ENCODE assay signal across 22 cellular contexts in the genomic region with DNA sequence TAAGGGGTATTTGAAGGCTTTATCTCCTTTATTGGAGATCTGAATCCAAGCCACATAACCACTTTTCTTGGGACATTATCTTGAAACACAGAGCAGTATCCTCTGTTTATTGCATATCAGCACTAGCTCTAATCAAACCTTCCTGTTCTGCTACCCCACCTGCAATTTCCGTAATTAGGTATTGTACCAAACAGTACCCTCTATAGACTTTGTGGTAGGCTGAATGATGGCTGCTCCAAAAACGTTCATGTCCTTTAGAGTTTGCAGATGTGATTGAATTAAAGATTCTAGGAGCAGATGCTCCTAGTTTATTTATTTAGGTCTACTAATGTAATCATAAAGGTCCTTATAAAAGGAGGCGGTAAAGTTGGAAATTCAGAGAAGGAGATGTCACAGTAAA.
A peak's percentile ranks its signal among the peaks of the same experiment; 100 is the strongest.
DNase-seq lines count a peak whose midpoint lies in the region; ATAC-seq and TF ChIP-seq lines count a peak whose summit lies in the region.
"Had no signal": no experiment of that assay in that cellular context is flagged by ENCODE, and none has a peak within 500 bp of the region (broad histone marks: within the 10 kb centered on the region; RNA-seq: fewer than 3 reads in every experiment).

No MANE protein-coding gene starts in this region.

- TF ChIP-seq CTCF in LNCaP clone FGC (IDR thresholded peaks at IDR 0.05; ENCODE audit: control insufficient read depth, extremely low read depth, insufficient read depth) (no peak), OCI-LY1 (IDR thresholded peaks at IDR 0.05; ENCODE audit: low read length) (no peak), VCaP (conservative IDR thresholded peaks at IDR 0.05) (no peak)

- H3K9me2 ChIP-seq in OCI-LY1 (ENCODE audit: low read depth, low read length) = no peaks in the 10 kb centered on the region

- no peak overlapping the region for H3K9ac ChIP-seq in OCI-LY1 (ENCODE audit: low read length)
- H3K9ac ChIP-seq: BLaER1 had no signal

- ATAC-seq in GM21825 (IDR thresholded peaks at IDR 0.05; ENCODE audit: unreplicated experiment) = no peak
- ATAC-seq: GM12878 had no signal

- no peaks in the 10 kb centered on the region for H3K79me2 ChIP-seq in OCI-LY1 (ENCODE audit: insufficient read depth, low read length)

- H2AFZ ChIP-seq in OCI-LY1 (ENCODE audit: low read length) = peak overlapping the region; percentile 48; the same call in 1 of the 2 replicates

- no peaks in the 10 kb centered on the region for H3F3A ChIP-seq in OCI-LY1 (ENCODE audit: insufficient read depth, low read length)

- no peak overlapping the region for H3K4me3 ChIP-seq in LNCaP clone FGC (ENCODE audit: low read depth, low read length)
- H3K4me3 ChIP-seq in OCI-LY1 (ENCODE audit: low read depth, low read length, poor library complexity, severe bottlenecking) = no peak overlapping the region
- H3K4me3 ChIP-seq: BLaER1, GM12878 had no signal

- H3K27ac ChIP-seq in OCI-LY1 (ENCODE audit: low read depth, low read length, poor library complexity, severe bottlenecking) (no peak overlapping the region), VCaP (peak overlapping the region; percentile 83)
- H3K27ac ChIP-seq: BLaER1 had no signal

- no peaks in the 10 kb centered on the region for H3K36me3 ChIP-seq in OCI-LY1 (ENCODE audit: insufficient read depth, low read length)
- H3K36me3 ChIP-seq: BE2C, BLaER1 had no signal

- peaks cover 3% of the 10 kb centered on the region for H3K4me1 ChIP-seq in OCI-LY1 (ENCODE audit: insufficient read depth, low read length, severe bottlenecking)
- H3K4me1 ChIP-seq: BE2C, BLaER1 had no signal

- no peaks in the 10 kb centered on the region for H4K20me1 ChIP-seq in OCI-LY1 (ENCODE audit: insufficient read depth, low read length)
- H4K20me1 ChIP-seq: BLaER1 had no signal

- H3K9me3 ChIP-seq in OCI-LY1 (ENCODE audit: low read length) = 0 out of 2 replicates have a peak, but pooled peaks cover 3% of the 10 kb centered on the region
- H3K9me3 ChIP-seq: BE2C, BLaER1 had no signal

- no peak overlapping the region for H3K4me2 ChIP-seq in OCI-LY1 (ENCODE audit: low read length)
- H3K4me2 ChIP-seq: BLaER1 had no signal

- H3K27me3 ChIP-seq in OCI-LY1 (ENCODE audit: insufficient read depth, low read length) = no peaks in the 10 kb centered on the region
- H3K27me3 ChIP-seq: BE2C, BLaER1 had no signal

- DNase-seq in LNCaP clone FGC (ENCODE audit: low read depth) (peak; percentile 84), NCI-H345 (lab: John Stamatoyannopoulos, UW) (no peak)
- DNase-seq: 8988T; ACHN; BE2C; C1 segment of cervical spinal cord; CD4-positive, alpha-beta memory T cell; CD4-positive, CD25-positive, alpha-beta regulatory T cell; CD8-positive, alpha-beta memory T cell; COR-L47; DMS 273 treated with DMSO at 0.1 percent for 48 hours; DMS153; DMS53; DMS79; DND-41; EL; GDM1 had no signal
